23 cellular contexts compared by ENCODE assay signal in the genomic region with DNA sequence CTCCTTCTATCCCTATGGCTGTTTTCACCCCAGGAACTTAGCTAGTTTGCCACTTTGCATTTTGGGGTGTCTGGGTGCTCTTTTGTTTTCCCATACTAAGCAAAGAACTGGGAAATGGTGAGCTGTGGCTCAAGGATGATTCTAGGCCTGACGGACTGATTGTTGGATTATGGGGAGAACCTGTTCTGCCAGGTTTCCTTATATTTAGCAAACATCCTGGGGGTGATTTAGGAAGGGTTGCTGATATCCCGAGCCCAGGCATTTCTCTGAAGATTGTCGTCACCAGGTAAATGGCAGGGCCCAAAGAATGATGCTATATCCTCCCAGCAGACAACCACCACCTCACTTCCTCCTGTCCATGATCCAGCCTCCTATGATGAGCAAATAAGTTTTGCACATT.
DNase-seq lines count a peak whose midpoint lies in the region; ATAC-seq and TF ChIP-seq lines count a peak whose summit lies in the region.
"Had no signal": no experiment of that assay in that cellular context is flagged by ENCODE, and none has a peak within 500 bp of the region (broad histone marks: within the 10 kb centered on the region; RNA-seq: fewer than 3 reads in every experiment).

No MANE protein-coding gene starts in this region.

- no peaks in the 10 kb centered on the region for H3K36me3 ChIP-seq in left lung
- H3K36me3 ChIP-seq: BE2C; BLaER1 treated with 17β-estradiol and CSF1 and Interleukin-3, amounts not matched to agents 10 nM and 100 nM had no signal

- H3K36me3 Mint-ChIP-seq in activated CD8-positive, alpha-beta memory T cell treated with anti-CD3 and anti-CD28 coated beads, Interleukin-2, amount 10 ng/mL, durations not matched to agents 7 days and 5 days, result no peaks in the 10 kb centered on the region
- H3K36me3 Mint-ChIP-seq in HFFc6 (ENCODE audit: low read depth), result no peaks in the 10 kb centered on the region
- H3K36me3 Mint-ChIP-seq: CD4-positive, alpha-beta memory T cell had no signal

- H3K4me3 ChIP-seq in epithelial cell of esophagus (ENCODE audit: low read length) (no peak overlapping the region), left lung (no peak overlapping the region)
- H3K4me3 ChIP-seq: A549; BLaER1 treated with 17β-estradiol and CSF1 and Interleukin-3, amounts not matched to agents 10 nM and 100 nM; GM12878; GM23248 had no signal

- no peak overlapping the region for H3K4me3 Mint-ChIP-seq in activated CD8-positive, alpha-beta memory T cell treated with anti-CD3 and anti-CD28 coated beads, Interleukin-2, amount 10 ng/mL, durations not matched to agents 7 days and 5 days
- H3K4me3 Mint-ChIP-seq in HFFc6, result no peak overlapping the region
- H3K4me3 Mint-ChIP-seq: CD4-positive, alpha-beta memory T cell; H9 had no signal

- intact Hi-C loops in left lung (cut with DNase I), result no loop called here

- no peak for TF ChIP-seq CTCF in epithelial cell of esophagus (IDR thresholded peaks at IDR 0.05; ENCODE audit: insufficient read depth, low read depth, low read length, missing control alignments)
- no peak for TF ChIP-seq CTCF in left lung (IDR thresholded peaks at IDR 0.05)
- no peak for TF ChIP-seq CTCF in HFFc6 (IDR thresholded peaks at IDR 0.05)

- H3K27ac ChIP-seq in left lung, result no peak overlapping the region
- H3K27ac ChIP-seq: A549; BLaER1 treated with 17β-estradiol and CSF1 and Interleukin-3, amounts not matched to agents 10 nM and 100 nM; GM23248 had no signal

- H3K4me1 ChIP-seq in left lung, result no peaks in the 10 kb centered on the region
- H3K4me1 ChIP-seq: BE2C had no signal

- H3K4me1 Mint-ChIP-seq in activated CD8-positive, alpha-beta memory T cell treated with anti-CD3 and anti-CD28 coated beads, Interleukin-2, amount 10 ng/mL, durations not matched to agents 7 days and 5 days, result peaks cover 2% of the 10 kb centered on the region
- no peaks in the 10 kb centered on the region for H3K4me1 Mint-ChIP-seq in HFFc6 (ENCODE audit: low read depth)
- H3K4me1 Mint-ChIP-seq: CD4-positive, alpha-beta memory T cell; H9 had no signal

- no peaks in the 10 kb centered on the region for H3K9me3 Mint-ChIP-seq in activated CD8-positive, alpha-beta memory T cell treated with anti-CD3 and anti-CD28 coated beads, Interleukin-2, amount 10 ng/mL, durations not matched to agents 7 days and 5 days (ENCODE audit: low read depth)
- H3K9me3 Mint-ChIP-seq in HFFc6, result no peaks in the 10 kb centered on the region
- H3K9me3 Mint-ChIP-seq: H9 had no signal

- no peaks in the 10 kb centered on the region for H3K27me3 ChIP-seq in left lung
- H3K27me3 ChIP-seq: BE2C; BLaER1 treated with 17β-estradiol and CSF1 and Interleukin-3, amounts not matched to agents 10 nM and 100 nM had no signal

- DNase-seq in activated CD8-positive, alpha-beta memory T cell treated with anti-CD3 and anti-CD28 coated beads, Interleukin-2, amount 10 ng/mL, durations not matched to agents 7 days and 5 days, result peak; percentile 9
- DNase-seq in activated CD8-positive, alpha-beta memory T cell treated with anti-CD3 and anti-CD28 coated beads, Interleukin-2, amount 50 U/mL, for 4 hours, result no peak
- DNase-seq in ELF-1 (ENCODE audit: low read depth, low spot score), result peak; percentile 11
- DNase-seq in epithelial cell of esophagus (ENCODE audit: low read depth), result peak; percentile 33
- DNase-seq in left lung, result no peak
- no peak for DNase-seq in iPS-NIHi7 (ENCODE audit: extremely low spot score)
- DNase-seq in HFFc6, result no peak
- DNase-seq: 8988T; ACHN; AML-193; BE2C; Calu3; CD4-positive, alpha-beta memory T cell; COR-L47; DMS53; DND-41; GDM1; GM23248; H9 had no signal

- CTCF ChIA-PET in activated CD8-positive, alpha-beta memory T cell treated with anti-CD3 and anti-CD28 coated beads, Interleukin-2, amount 10 ng/mL, durations not matched to agents 7 days and 5 days (lab: Charles Lee), result no interaction called here

- H3K27ac Mint-ChIP-seq in activated CD8-positive, alpha-beta memory T cell treated with anti-CD3 and anti-CD28 coated beads, Interleukin-2, amount 10 ng/mL, durations not matched to agents 7 days and 5 days, result no peak overlapping the region
- no peak overlapping the region for H3K27ac Mint-ChIP-seq in HFFc6
- H3K27ac Mint-ChIP-seq: CD4-positive, alpha-beta memory T cell; H9 had no signal

- peaks cover 12% of the 10 kb centered on the region for H3K27me3 Mint-ChIP-seq in activated CD8-positive, alpha-beta memory T cell treated with anti-CD3 and anti-CD28 coated beads, Interleukin-2, amount 10 ng/mL, durations not matched to agents 7 days and 5 days
- peaks cover 50% of the 10 kb centered on the region for H3K27me3 Mint-ChIP-seq in HFFc6 (ENCODE audit: insufficient read depth)

- H3K9me3 ChIP-seq in left lung, result no peaks in the 10 kb centered on the region
- H3K9me3 ChIP-seq: A549; BE2C; BLaER1 treated with 17β-estradiol and CSF1 and Interleukin-3, amounts not matched to agents 10 nM and 100 nM had no signal

- no peak for ATAC-seq in activated CD8-positive, alpha-beta memory T cell treated with anti-CD3 and anti-CD28 coated beads, Interleukin-2, amount 10 ng/mL, durations not matched to agents 7 days and 5 days
- no peak for ATAC-seq in left lung
- ATAC-seq: GM12878, HCT116 had no signal

Comparison
In these comparisons a context has a peak if more than half of its experiments do, and no peak if none do; other contexts are left out.
1. DNase-seq: peak in activated CD8-positive, alpha-beta memory T cell treated with anti-CD3 and anti-CD28 coated beads, Interleukin-2, amount 10 ng/mL, durations not matched to agents 7 days and 5 days (single experiment), ELF-1 (single experiment) and epithelial cell of esophagus (single experiment); none in activated CD8-positive, alpha-beta memory T cell treated with anti-CD3 and anti-CD28 coated beads, Interleukin-2, amount 50 U/mL, for 4 hours (single experiment), left lung (0 of 2), iPS-NIHi7 (single experiment) and HFFc6 (single experiment).